In the genomic region with DNA sequence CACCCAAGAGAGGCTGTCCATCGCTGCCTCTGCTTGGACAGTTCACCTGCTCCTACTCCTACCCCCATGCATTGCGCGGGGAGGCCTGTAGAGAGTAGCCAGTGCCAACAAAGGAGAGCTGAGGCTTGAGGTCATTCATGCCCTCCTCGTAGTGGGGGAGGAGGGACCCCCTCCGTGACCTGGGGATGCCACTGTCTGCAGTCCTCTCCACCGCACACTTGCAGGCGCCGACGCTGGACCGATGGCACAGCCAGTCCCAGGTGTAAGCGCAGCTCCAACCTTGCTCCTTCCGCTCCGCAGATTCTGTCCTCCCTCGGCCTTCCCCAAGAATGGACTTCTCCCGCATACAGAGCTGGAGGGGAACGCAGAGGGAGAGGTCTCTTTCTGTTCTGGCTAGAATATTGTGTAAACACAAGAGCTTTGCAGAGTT, we compare ENCODE assay signal across 9 cellular contexts. TPM values are rescaled to one million over a fixed set of nuclear protein-coding genes. Genes with fewer than 3 reads are reported as not detected.
DNase-seq lines count a peak whose midpoint lies in the region; ATAC-seq and TF ChIP-seq lines count a peak whose summit lies in the region.
"Had no signal": no experiment of that assay in that cellular context is flagged by ENCODE, and none has a peak within 500 bp of the region (broad histone marks: within the 10 kb centered on the region; RNA-seq: fewer than 3 reads in every experiment).

No MANE protein-coding gene starts in this region.

- TF ChIP-seq CTCF in foreskin fibroblast (IDR thresholded peaks at IDR 0.05; ENCODE audit: low read depth, low read length) (no peak), sigmoid colon (IDR thresholded peaks at IDR 0.05) (no peak)

- POLR2A ChIA-PET in activated CD4-positive, alpha-beta memory T cell treated with anti-CD3 and anti-CD28 coated beads for 36 hours (lab: Charles Lee): no interaction called here

- H3K27ac Mint-ChIP-seq in activated CD4-positive, alpha-beta memory T cell treated with anti-CD3 and anti-CD28 coated beads for 36 hours: no peak overlapping the region

- CTCF ChIA-PET in activated CD4-positive, alpha-beta memory T cell treated with anti-CD3 and anti-CD28 coated beads for 36 hours (lab: Charles Lee): interaction anchor here (0.8 to 2.1 kb wide), 5 partner anchors 12 to 43 kb away, joined by 3 to 27 read pairs (median 5); no protein-coding TSS in a partner anchor

- peaks cover 12 to 17% (median 14%) of the 10 kb centered on the region in 4 donors for H3K36me3 ChIP-seq in sigmoid colon

- H3K9me3 Mint-ChIP-seq in activated CD4-positive, alpha-beta memory T cell treated with anti-CD3 and anti-CD28 coated beads for 36 hours: no peaks in the 10 kb centered on the region

- TF ChIP-seq EP300 in sigmoid colon (IDR thresholded peaks at IDR 0.05): no peak

- H3K27me3 Mint-ChIP-seq in activated CD4-positive, alpha-beta memory T cell treated with anti-CD3 and anti-CD28 coated beads for 36 hours: peaks cover 36% of the 10 kb centered on the region

- H3K27ac ChIP-seq in sigmoid colon: peak overlapping the region; percentile 94 to 100 (median 98)

- peak overlapping the region; percentile 56 to 94 for H3K4me3 ChIP-seq in foreskin fibroblast (ENCODE audit: low read depth in 1 of 2, low read length in 2 of 2)
- peak overlapping the region; percentile 65 to 100 (median 94) for H3K4me3 ChIP-seq in sigmoid colon

- 49 to 67% methylated on average over 16 of the region's 16 CpGs for WGBS in sigmoid colon, 2 donors

- H3K4me1 ChIP-seq in sigmoid colon: peaks cover 0 to 46% (median 35%) of the 10 kb centered on the region in 4 donors

- peaks cover 6% of the 10 kb centered on the region for H3K4me1 Mint-ChIP-seq in activated CD4-positive, alpha-beta memory T cell treated with anti-CD3 and anti-CD28 coated beads for 36 hours (ENCODE audit: low read depth)

- H3K9me3 ChIP-seq in sigmoid colon: no peaks in the 10 kb centered on the region

- no peaks in the 10 kb centered on the region for H3K36me3 Mint-ChIP-seq in activated CD4-positive, alpha-beta memory T cell treated with anti-CD3 and anti-CD28 coated beads for 36 hours

- ATAC-seq in GM19025 (IDR thresholded peaks at IDR 0.05; ENCODE audit: low read depth, unreplicated experiment) (peak; percentile 3), HG03439 (IDR thresholded peaks at IDR 0.05; ENCODE audit: unreplicated experiment) (no peak), HG03095 (IDR thresholded peaks at IDR 0.05; ENCODE audit: unreplicated experiment) (no peak)

- no peaks in the 10 kb centered on the region for H3K27me3 ChIP-seq in sigmoid colon

- H3K4me3 Mint-ChIP-seq in activated CD4-positive, alpha-beta memory T cell treated with anti-CD3 and anti-CD28 coated beads for 36 hours: peak overlapping the region; percentile 23

- DNase-seq in activated CD4-positive, alpha-beta memory T cell treated with anti-CD3 and anti-CD28 coated beads for 36 hours: no peak
- DNase-seq in foreskin fibroblast: no peak
- no peak for DNase-seq in sigmoid colon
- no peak for DNase-seq in glomerular visceral epithelial cell (ENCODE audit: extremely low spot score)
- no peak for DNase-seq in NCI-H2107 treated with DMSO at 0.1 percent for 48 hours (lab: John Stamatoyannopoulos, UW; ENCODE audit: unreplicated experiment)
- DNase-seq: NK-92 treated with Interleukin-12 subunit alpha and Interleukin-12 subunit beta, amount 100 ng/mL, for 24 hours had no signal

- intact Hi-C loops in activated CD4-positive, alpha-beta memory T cell treated with anti-CD3 and anti-CD28 coated beads for 36 hours (cut with micrococcal nuclease): loop anchor here (1.0 kb wide), 1 partner anchor 9 kb away; no protein-coding TSS in a partner anchor
- intact Hi-C loops in sigmoid colon (cut with DNase I): loop anchor here (10.0 kb wide), 1 partner anchor 245 kb away; no protein-coding TSS in a partner anchor

- TF ChIP-seq POLR2A in sigmoid colon (IDR thresholded peaks at IDR 0.05): no peak

RNA-seq across cellular contexts. Expression of gene PHLDA3, which starts 0.7 kb away (rescaled TPM):
- 1 to 10 TPM; 3.4 to 4.1 TPM for total RNA-seq in activated CD4-positive, alpha-beta memory T cell treated with anti-CD3 and anti-CD28 coated beads for 36 hours
- 100 to 1,000 TPM in 2 of 4 donors, 10 to 100 TPM in 2; 93.4 to 135 (median 108) TPM for total RNA-seq in sigmoid colon
- polyA plus RNA-seq in sigmoid colon: 10 to 100 TPM in 1 of 3 donors, 1 to 10 TPM in 2; 3.2 to 20.8 (median 9.6) TPM

RNA-seq across cellular contexts. Expression of gene CSRP1, which starts 37.3 kb away (rescaled TPM):
- 10 to 100 TPM; 48.4 to 51.8 TPM for total RNA-seq in activated CD4-positive, alpha-beta memory T cell treated with anti-CD3 and anti-CD28 coated beads for 36 hours
- total RNA-seq in sigmoid colon: 1,000 to 10,000 TPM; 4,737 to 8,467 (median 6,048) TPM
- 100 to 1,000 TPM; 189 to 296 (median 264) TPM for polyA plus RNA-seq in sigmoid colon

RNA-seq across cellular contexts. Expression of gene TNNI1, which starts 48.1 kb away (rescaled TPM):
- not detected for total RNA-seq in activated CD4-positive, alpha-beta memory T cell treated with anti-CD3 and anti-CD28 coated beads for 36 hours
- not detected for total RNA-seq in sigmoid colon
- 1 to 10 TPM in 1 of 3 donors, under 1 TPM in 2; 0.04 to 7.8 (median 0.46) TPM for polyA plus RNA-seq in sigmoid colon

Comparison
In these comparisons a context has a peak if more than half of its experiments do, and no peak if none do; other contexts are left out.
1. RNA of gene PHLDA3, which starts 0.7 kb away (total RNA-seq): 93.4 to 135 TPM in sigmoid colon; 3.4 to 4.1 TPM in activated CD4-positive, alpha-beta memory T cell treated with anti-CD3 and anti-CD28 coated beads for 36 hours; every median in the first group is over 10 times any median in the second.
2. RNA of gene CSRP1, which starts 37.3 kb away (total RNA-seq): 4,737 to 8,467 TPM in sigmoid colon; 48.4 to 51.8 TPM in activated CD4-positive, alpha-beta memory T cell treated with anti-CD3 and anti-CD28 coated beads for 36 hours; every median in the first group is over 10 times any median in the second.